33 cellular contexts compared by ENCODE assay signal in genomic region chr3:68025189-68025588, GRCh38.
"Had no signal": no experiment of that assay in that cellular context is flagged by ENCODE, and none has a peak within 500 bp of the region (broad histone marks: within the 10 kb centered on the region; RNA-seq: fewer than 3 reads in every experiment).

No MANE protein-coding gene starts in this region.

- H3K9me3 Mint-ChIP-seq: activated B cell treated with CpG ODN at 0.5 μM for 24 hours; activated naive CD4-positive, alpha-beta T cell treated with anti-CD3 and anti-CD28 coated beads, Interleukin-2, amount 10 ng/mL, durations not matched to agents 7 days and 5 days; activated T-cell treated with anti-CD3 and anti-CD28 coated beads, Interleukin-2, amount 50 U/mL, for 24 hours; brain; dendritic cell treated with granulocyte-macrophage colony-stimulating factor and Interleukin-4, amounts not matched to agents 40 ng/mL and 50 ng/mL, for 4 days; T-helper 2 cell treated with Interferon-gamma antibody and Interleukin-4, amounts not matched to agents 5 μg/mL and 100 μg/mL, for 36 hours had no signal

- H3K36me3 Mint-ChIP-seq: activated naive CD4-positive, alpha-beta T cell treated with anti-CD3 and anti-CD28 coated beads, Interleukin-2, amount 10 ng/mL, durations not matched to agents 7 days and 5 days; activated naive CD4-positive, alpha-beta T cell treated with anti-CD3 and anti-CD28 coated beads, Interleukin-2, amount 50 U/mL, for 72 hours; brain had no signal

- DNase-seq: activated B cell treated with CpG ODN at 0.5 μM for 24 hours; activated CD4-positive, alpha-beta T cell treated with anti-CD3 and anti-CD28 coated beads for 48 hours; activated CD4-positive, alpha-beta T cell treated with anti-CD3 and anti-CD28 coated beads, Interleukin-2, amount 50 U/mL, for 1 hour; activated CD4-positive, alpha-beta T cell treated with anti-CD3 and anti-CD28 coated beads, Interleukin-2, amount 50 U/mL, for 48 hours; activated CD8-positive, alpha-beta memory T cell treated with anti-CD3 and anti-CD28 coated beads, Interleukin-2, amount 50 U/mL, for 48 hours; activated gamma-delta T cell; activated naive CD4-positive, alpha-beta T cell; activated naive CD4-positive, alpha-beta T cell treated with anti-CD3 and anti-CD28 coated beads, Interleukin-2, amount 10 ng/mL, durations not matched to agents 7 days and 5 days; activated T-cell treated with anti-CD3 and anti-CD28 coated beads for 4 hours; activated T-cell treated with anti-CD3 and anti-CD28 coated beads, Interleukin-2, amount 50 U/mL, for 24 hours; activated T-cell treated with anti-CD3 and anti-CD28 coated beads, Interleukin-2, amount 50 U/mL, for 72 hours; central memory CD4-positive, alpha-beta T cell; dorsolateral prefrontal cortex; effector memory CD4-positive, alpha-beta T cell; erythroblast; foreskin keratinocyte; gastrocnemius medialis; glutamatergic neuron; SW 1271; T-helper 1 cell; T-helper 17 cell; T1000; WERI-Rb-1 had no signal

- H3K4me1 Mint-ChIP-seq: activated B cell treated with CpG ODN at 0.5 μM for 24 hours, brain, T-helper 17 cell had no signal

- H3K27me3 Mint-ChIP-seq: activated B cell treated with CpG ODN at 0.5 μM for 24 hours; activated naive CD4-positive, alpha-beta T cell treated with anti-CD3 and anti-CD28 coated beads, Interleukin-2, amount 10 ng/mL, durations not matched to agents 7 days and 5 days; activated T-cell treated with anti-CD3 and anti-CD28 coated beads, Interleukin-2, amount 50 U/mL, for 24 hours; dendritic cell treated with granulocyte-macrophage colony-stimulating factor and Interleukin-4, amounts not matched to agents 40 ng/mL and 50 ng/mL, for 4 days; T-helper 17 cell had no signal

- H3K4me3 ChIP-seq: ascending aorta, breast epithelium, cardiac muscle cell, coronary artery, dorsolateral prefrontal cortex, esophagus muscularis mucosa, gastrocnemius medialis had no signal

- H3K27ac Mint-ChIP-seq: activated B cell treated with CpG ODN at 0.5 μM for 24 hours; activated naive CD4-positive, alpha-beta T cell treated with anti-CD3 and anti-CD28 coated beads, Interleukin-2, amount 10 ng/mL, durations not matched to agents 7 days and 5 days; activated naive CD4-positive, alpha-beta T cell treated with anti-CD3 and anti-CD28 coated beads, Interleukin-2, amount 50 U/mL, for 72 hours; activated T-cell treated with anti-CD3 and anti-CD28 coated beads, Interleukin-2, amount 50 U/mL, for 24 hours; brain; dendritic cell treated with granulocyte-macrophage colony-stimulating factor and Interleukin-4, amounts not matched to agents 40 ng/mL and 50 ng/mL, for 4 days; T-helper 17 cell; T-helper 2 cell treated with Interferon-gamma antibody and Interleukin-4, amounts not matched to agents 5 μg/mL and 100 μg/mL, for 36 hours had no signal

- H3K4me1 ChIP-seq: ascending aorta, breast epithelium, esophagus muscularis mucosa, foreskin keratinocyte, gastrocnemius medialis had no signal

- H3K36me3 ChIP-seq: ascending aorta, breast epithelium, cardiac muscle cell, esophagus muscularis mucosa, gastrocnemius medialis, WERI-Rb-1 had no signal

- H3K9me3 ChIP-seq: ascending aorta, breast epithelium, esophagus muscularis mucosa, gastrocnemius medialis had no signal

- H3K4me3 Mint-ChIP-seq: activated B cell treated with CpG ODN at 0.5 μM for 24 hours; activated naive CD4-positive, alpha-beta T cell treated with anti-CD3 and anti-CD28 coated beads, Interleukin-2, amount 10 ng/mL, durations not matched to agents 7 days and 5 days; activated T-cell treated with anti-CD3 and anti-CD28 coated beads, Interleukin-2, amount 50 U/mL, for 24 hours; activated T-cell treated with anti-CD3 and anti-CD28 coated beads, Interleukin-2, amount 50 U/mL, for 72 hours; brain; dendritic cell treated with granulocyte-macrophage colony-stimulating factor and Interleukin-4, amounts not matched to agents 40 ng/mL and 50 ng/mL, for 4 days; T-helper 17 cell; T-helper 2 cell treated with Interferon-gamma antibody and Interleukin-4, amounts not matched to agents 5 μg/mL and 100 μg/mL, for 36 hours had no signal

- ATAC-seq: activated CD4-positive, CD25-positive, alpha-beta regulatory T cell treated with anti-CD3 and anti-CD28 coated beads, Interleukin-2, amount 50 U/mL, for 24 hours; activated naive CD4-positive, alpha-beta T cell treated with anti-CD3 and anti-CD28 coated beads, Interleukin-2, amount 50 U/mL, for 72 hours; activated T-cell treated with anti-CD3 and anti-CD28 coated beads, Interleukin-2, amount 50 U/mL, for 72 hours; foreskin keratinocyte; gastrocnemius medialis; T-helper 17 cell had no signal

- H3K27ac ChIP-seq: ascending aorta, breast epithelium, cardiac muscle cell, coronary artery, dorsolateral prefrontal cortex, esophagus muscularis mucosa, foreskin keratinocyte, gastrocnemius medialis, WERI-Rb-1 had no signal
